Comparison of ENCODE assay signal across 8 cellular contexts in genomic region chrX:150568320-150569154, GRCh38. TPM values are rescaled to one million over a fixed set of nuclear protein-coding genes. Genes with fewer than 3 reads are reported as not detected.
DNase-seq lines count a peak whose midpoint lies in the region; ATAC-seq, FAIRE-seq and TF ChIP-seq lines count a peak whose summit lies in the region.

Gene MTM1, plus strand, starts transcription at chrX:150568621. Its CDS starts 23,994 bp downstream, at chrX:150592615.

- peak; percentile 81 for FAIRE-seq in HepG2 (lab: Jason Lieb, UNC)

- peak; percentile 48 to 59; a peak in 3 of 4 replicates for TF ChIP-seq POLR2A in HepG2 (IDR thresholded peaks at IDR 0.05; ENCODE audit: insufficient read depth in 1 of 2, low read depth in 2 of 2, low read length in 2 of 2)

- no peaks in the 10 kb centered on the region for H3K27me3 ChIP-seq in CD4-positive, alpha-beta T cell (ENCODE audit: control insufficient read depth, insufficient read depth, low read length)
- no peaks in the 10 kb centered on the region; a peak in 1 of 5 replicates for H3K27me3 ChIP-seq in HepG2 (ENCODE audit: control insufficient read depth in 1 of 2, insufficient read depth in 2 of 2, low read length in 2 of 2)

- no peaks in the 10 kb centered on the region for H3K36me3 ChIP-seq in HepG2 (replicated peaks in 1 of 2; ENCODE audit: control insufficient read depth in 1 of 2, insufficient read depth in 2 of 2, low read length in 2 of 2)

- POLR2A ChIA-PET in CD4-positive, alpha-beta T cell (lab: Charles Lee), result interaction anchor here (0.7 to 6.0 kb wide), 7 partner anchors 21 to 1029 kb away, joined by 3 to 68 read pairs (median 6); partner anchors contain the start of genes EOLA2 and MTMR1
- POLR2A ChIA-PET in activated CD4-positive, alpha-beta memory T cell treated with anti-CD3 and anti-CD28 coated beads for 36 hours (lab: Charles Lee), result interaction anchor here (1.7 kb wide), 1 partner anchor 90 kb away, joined by 4 read pairs; no protein-coding TSS in a partner anchor
- POLR2A ChIA-PET in HepG2 (lab: Yijun Ruan, JAX), result interaction anchor here (0.5 to 8.1 kb wide), 3 partner anchors 10 to 125 kb away, joined by 3 to 63 read pairs (median 3); partner anchors contain the start of gene MTMR1

- peak within 1 kb of the TSS; percentile 76 to 93 (median 77) for H3K4me3 ChIP-seq in HepG2 (replicated peaks in 1 of 3; ENCODE audit: insufficient read depth in 1 of 3, low read depth in 2 of 3, low read length in 3 of 3)

- H3K27me3 Mint-ChIP-seq in CD4-positive, alpha-beta T cell, result no peaks in the 10 kb centered on the region
- H3K27me3 Mint-ChIP-seq in activated CD4-positive, alpha-beta memory T cell treated with anti-CD3 and anti-CD28 coated beads for 36 hours, result no peaks in the 10 kb centered on the region

- H2AFZ ChIP-seq in HepG2 (ENCODE audit: low read length), result no peak within 1 kb of the TSS

- H3K4me2 ChIP-seq in HepG2 (ENCODE audit: low read depth, low read length), result peak within 1 kb of the TSS; percentile 72

- intact Hi-C loops in CD4-positive, alpha-beta T cell (cut with DNase I, micrococcal nuclease), result loop anchor here (2.0 to 10.0 kb wide), 4 partner anchors 22 to 1034 kb away; partner anchors contain the start of genes CD99L2 (in 1 of the 2) and MTMR1 (in 1 of the 2)
- intact Hi-C loops in activated CD4-positive, alpha-beta memory T cell treated with anti-CD3 and anti-CD28 coated beads for 36 hours (cut with micrococcal nuclease), result loop anchor here (1.0 kb wide), 2 partner anchors 9 to 20 kb away; no protein-coding TSS in a partner anchor
- intact Hi-C loops in HepG2 (cut with micrococcal nuclease; ENCODE audit: unreplicated experiment), result no loop called here

- no peak for TF ChIP-seq RAD21 in HepG2 (CRISPR knock-in tag; IDR thresholded peaks at IDR 0.05)

- no TSS peak for BruUV-seq in HepG2 (replicated peaks; lab: Mats Ljungman, UMichigan)

- no CpG with 5 or more reads among the region's 89 CpGs for WGBS in HepG2 (ENCODE audit: low lambda C conversion rate)

- peak within 1 kb of the TSS; percentile 98 for H3K4me3 Mint-ChIP-seq in CD4-positive, alpha-beta T cell
- H3K4me3 Mint-ChIP-seq in activated CD4-positive, alpha-beta memory T cell treated with anti-CD3 and anti-CD28 coated beads for 36 hours, result peak within 1 kb of the TSS; percentile 77

- H3K9me3 Mint-ChIP-seq in CD4-positive, alpha-beta T cell, result no peaks in the 10 kb centered on the region
- H3K9me3 Mint-ChIP-seq in activated CD4-positive, alpha-beta memory T cell treated with anti-CD3 and anti-CD28 coated beads for 36 hours, result no peaks in the 10 kb centered on the region

- H3K9ac ChIP-seq in HepG2 (ENCODE audit: insufficient read depth, low read depth, low read length), result peak within 1 kb of the TSS; percentile 85

- no peaks in the 10 kb centered on the region for H4K20me1 ChIP-seq in HepG2 (ENCODE audit: insufficient read depth, low read length)

- CTCF ChIA-PET in CD4-positive, alpha-beta T cell (lab: Charles Lee), result interaction anchor here (1.2 kb wide), 1 partner anchor 203 kb away, joined by 3 read pairs; no protein-coding TSS in a partner anchor
- CTCF ChIA-PET in activated CD4-positive, alpha-beta memory T cell treated with anti-CD3 and anti-CD28 coated beads for 36 hours (lab: Charles Lee), result no interaction called here
- CTCF ChIA-PET in HepG2 (lab: Yijun Ruan, JAX; ENCODE audit: low intra/inter-chr PET ratio, low total read pairs), result no interaction called here

- peaks cover 45% of the 10 kb centered on the region for H3K4me1 ChIP-seq in HepG2 (ENCODE audit: insufficient read depth, low read length)

- peak within 1 kb of the TSS; percentile 95 for H3K27ac Mint-ChIP-seq in CD4-positive, alpha-beta T cell
- H3K27ac Mint-ChIP-seq in activated CD4-positive, alpha-beta memory T cell treated with anti-CD3 and anti-CD28 coated beads for 36 hours, result peak within 1 kb of the TSS; percentile 87

- H3K9me3 ChIP-seq in CD4-positive, alpha-beta T cell (ENCODE audit: control insufficient read depth, low read length), result no peaks in the 10 kb centered on the region
- no peaks in the 10 kb centered on the region for H3K9me3 ChIP-seq in HepG2 (ENCODE audit: low read length)

- H3K79me2 ChIP-seq in HepG2 (ENCODE audit: insufficient read depth, low read length), result peaks cover 43% of the 10 kb centered on the region

- H3K27ac ChIP-seq in CD4-positive, alpha-beta T cell (ENCODE audit: low read depth, low read length), result peak within 1 kb of the TSS; percentile 72
- H3K27ac ChIP-seq in HepG2 (ENCODE audit: extremely low read length, insufficient read depth, low read length), result peak within 1 kb of the TSS; percentile 89

- H3K4me1 Mint-ChIP-seq in CD4-positive, alpha-beta T cell (ENCODE audit: low read depth), result peaks cover 44% of the 10 kb centered on the region
- peaks cover 39% of the 10 kb centered on the region for H3K4me1 Mint-ChIP-seq in activated CD4-positive, alpha-beta memory T cell treated with anti-CD3 and anti-CD28 coated beads for 36 hours (ENCODE audit: low read depth)

- ATAC-seq in CD4-positive, alpha-beta T cell (ENCODE audit: poor library complexity), result peak; percentile 88
- peak; percentile 91 for ATAC-seq in GM19455 (IDR thresholded peaks at IDR 0.05; ENCODE audit: unreplicated experiment)
- ATAC-seq in HepG2, result peak; percentile 78

- no peak for TF ChIP-seq CTCF in CD4-positive, alpha-beta T cell (IDR thresholded peaks at IDR 0.05)
- no peak for TF ChIP-seq CTCF in HepG2 (CRISPR knock-in tag; IDR thresholded peaks at IDR 0.05)

- peak; percentile 76 to 91 (median 87) for DNase-seq in CD4-positive, alpha-beta T cell
- DNase-seq in HK-2 (ENCODE audit: unreplicated experiment) (peak; percentile 93), NCI-H82 treated with DMSO at 0.1 percent for 48 hours (lab: John Stamatoyannopoulos, UW; ENCODE audit: unreplicated experiment) (peak; percentile 88), dermis microvascular lymphatic vessel endothelial cell (ENCODE audit: low read depth in 2 of 2) (peak; percentile 81 to 93), HepG2 (ENCODE audit: low spot score) (peak; percentile 91)
- DNase-seq in activated CD4-positive, alpha-beta memory T cell treated with anti-CD3 and anti-CD28 coated beads for 36 hours, result peak; percentile 95
- peak; percentile 73 to 80 for DNase-seq in stimulated activated CD4-positive, alpha-beta T cell treated with anti-CD3 and anti-CD28 coated beads, Interleukin-2, amount 100 ng/mL, for 48 hours

- TF ChIP-seq EP300 in HepG2 (IDR thresholded peaks at IDR 0.05; ENCODE audit: low read depth in 2 of 2, low read length in 2 of 2) (no peak), HepG2 (CRISPR knock-in tag; IDR thresholded peaks at IDR 0.05; ENCODE audit: borderline replicate concordance) (no peak)

- in situ Hi-C loops in HepG2 (cut with HindIII; ENCODE audit: extremely low pct_ligation_motif_present, low pct_unique_long_range_greater_than_20kb), result no loop called here

- peaks cover 4% of the 10 kb centered on the region for H3K36me3 Mint-ChIP-seq in CD4-positive, alpha-beta T cell (ENCODE audit: low read depth)
- H3K36me3 Mint-ChIP-seq in activated CD4-positive, alpha-beta memory T cell treated with anti-CD3 and anti-CD28 coated beads for 36 hours, result no peaks in the 10 kb centered on the region

TF ChIP-seq in HepG2, 621 proteins besides CTCF, POLR2A, EP300 and RAD21 (continues in another document):
- TF ChIP-seq SPEN (CRISPR knock-in tag; IDR thresholded peaks at IDR 0.05; ENCODE audit: low read depth), result no peak
- no peak for TF ChIP-seq IRF2 (CRISPR knock-in tag; IDR thresholded peaks at IDR 0.05)
- no peak for TF ChIP-seq KAT7 (CRISPR knock-in tag; IDR thresholded peaks at IDR 0.05; ENCODE audit: borderline replicate concordance)
- TF ChIP-seq KDM1A (CRISPR knock-in tag; IDR thresholded peaks at IDR 0.05), result no peak
- TF ChIP-seq ZNF639 (CRISPR knock-in tag; conservative IDR thresholded peaks at IDR 0.05), result no peak
- no peak for TF ChIP-seq MAFG (CRISPR knock-in tag; IDR thresholded peaks at IDR 0.05)
- TF ChIP-seq RBFOX2 (IDR thresholded peaks at IDR 0.05; ENCODE audit: low read depth, low read length), result peak; percentile 84

RNA-seq across cellular contexts. Expression of gene MTM1, which starts in this region (rescaled TPM):
- total RNA-seq in CD4-positive, alpha-beta T cell, result 10 to 100 TPM; 20.6 to 26.9 TPM
- total RNA-seq in activated CD4-positive, alpha-beta memory T cell treated with anti-CD3 and anti-CD28 coated beads for 36 hours, result 10 to 100 TPM; 24.4 to 24.6 TPM
- total RNA-seq in dermis microvascular lymphatic vessel endothelial cell (11.4 and 13.9 TPM in 2 replicates), HepG2 (2016; rRNA removed; fragmentation: Illumina TruSeq; extraction: Trizol) (15.2 and 27.2 TPM in 2 replicates)
- total RNA-seq in HepG2 (2016; cell fraction: cytosol; rRNA removed; fragmentation: Illumina TruSeq; extraction: Trizol; ENCODE audit: low read depth), result 15.6 and 17.4 TPM in 2 replicates
- total RNA-seq in HepG2 (2016; cell fraction: insoluble cytoplasmic fraction; rRNA removed; fragmentation: Illumina TruSeq; extraction: Trizol), result 16.4 and 29.7 TPM in 2 replicates
- total RNA-seq in HepG2 (2016; cell fraction: membrane; rRNA removed; fragmentation: Illumina TruSeq; extraction: Trizol), result 9.7 and 11.4 TPM in 2 replicates
- total RNA-seq in HepG2 (2016; cell fraction: nucleus; rRNA removed; fragmentation: Illumina TruSeq; extraction: Trizol), result 15.2 and 19.0 TPM in 2 replicates
- 8.7 and 12.0 TPM in 2 replicates for polyA plus RNA-seq in HepG2 (2011; rRNA removed)
- 4.5 and 5.6 TPM in 2 replicates for polyA plus RNA-seq in HepG2 (2011; cell fraction: cytosol; rRNA removed)
- polyA plus RNA-seq in HepG2 (2011; cell fraction: nucleus; rRNA removed), result 3.9 and 5.2 TPM in 2 replicates
- 10.3 and 16.8 TPM in 2 replicates for polyA plus RNA-seq in HepG2 (2012)
- polyA plus RNA-seq in HepG2 (2016; cell fraction: cytosol; fragmentation: Illumina TruSeq; extraction: Trizol; ENCODE audit: low read depth), result 0.55 and 0.63 TPM in 2 replicates
- polyA plus RNA-seq in HepG2 (2016; cell fraction: insoluble cytoplasmic fraction; fragmentation: Illumina TruSeq; extraction: Trizol; ENCODE audit: low read depth), result 21.9 and 26.9 TPM in 2 replicates
- 1.6 and 2.2 TPM in 2 replicates for polyA plus RNA-seq in HepG2 (2016; cell fraction: membrane; fragmentation: Illumina TruSeq; extraction: Trizol; ENCODE audit: low read depth)
- polyA plus RNA-seq in HepG2 (2016; cell fraction: nucleus; fragmentation: Illumina TruSeq; extraction: Trizol; ENCODE audit: insufficient read depth, low read depth), result 13.2 and 14.3 TPM in 2 replicates
- 2.7 and 7.2 TPM in 2 replicates for polyA minus RNA-seq in HepG2 (2011; rRNA and poly(A)+ RNA removed; ENCODE audit: low replicate concordance)
- 6.0 and 7.1 TPM in 2 replicates for polyA minus RNA-seq in HepG2 (2011; cell fraction: cytosol; rRNA and poly(A)+ RNA removed)
- polyA minus RNA-seq in HepG2 (2011; cell fraction: nucleus; rRNA and poly(A)+ RNA removed), result 40.0 and 50.3 TPM in 2 replicates

Comparison
In these comparisons a context has a peak if more than half of its experiments do, and no peak if none do; other contexts are left out.
1. Peak in every context shown above with its lines: DNase-seq, ATAC-seq, H3K4me3 ChIP-seq and H3K27ac ChIP-seq.